ENCODE assay signal across 16 cellular contexts in genomic region chr5:124408738-124409453, GRCh38.
DNase-seq lines count a peak whose midpoint lies in the region; ATAC-seq and FAIRE-seq lines count a peak whose summit lies in the region.
"Had no signal": no experiment of that assay in that cellular context is flagged by ENCODE, and none has a peak within 500 bp of the region (broad histone marks: within the 10 kb centered on the region; RNA-seq: fewer than 3 reads in every experiment).

No MANE protein-coding gene starts in this region.

- peak; percentile 2 for DNase-seq in HS-27A (ENCODE audit: low read depth)
- peak; percentile 3 for DNase-seq in iris pigment epithelial cell (ENCODE audit: low read depth)
- DNase-seq in retina = peak; percentile 79
- no peak for DNase-seq in COLO668 (lab: John Stamatoyannopoulos, UW; ENCODE audit: unreplicated experiment)
- DNase-seq in activated CD4-positive, alpha-beta T cell treated with anti-CD3 and anti-CD28 coated beads for 1 hour = no peak
- DNase-seq: activated CD4-positive, alpha-beta T cell treated with anti-CD3 and anti-CD28 coated beads, Interleukin-2, amount 50 U/mL, for 4 hours; BE2C; brain microvascular endothelial cell; DMS79; hypothalamus; SIG-M5; upper lobe of left lung had no signal

- no peak for ATAC-seq in HG02759 (IDR thresholded peaks at IDR 0.05; ENCODE audit: unreplicated experiment)
- ATAC-seq in GM18861 (IDR thresholded peaks at IDR 0.05; ENCODE audit: unreplicated experiment) = no peak

- peak; percentile 96 for FAIRE-seq in endometrium (lab: Jason Lieb, UNC)
- FAIRE-seq: HTR-8/SVneo had no signal

Comparison
In these comparisons a context has a peak if more than half of its experiments do, and no peak if none do; other contexts are left out.
1. DNase-seq: peak in HS-27A (single experiment), iris pigment epithelial cell (single experiment) and retina (single experiment); none in COLO668 (single experiment) and activated CD4-positive, alpha-beta T cell treated with anti-CD3 and anti-CD28 coated beads for 1 hour (single experiment).